Comparison of ENCODE assay signal across 8 cellular contexts in genomic region chr3:42490243-42490642, GRCh38. TPM values are rescaled to one million over a fixed set of nuclear protein-coding genes. Genes with fewer than 3 reads are reported as not detected.
DNase-seq lines count a peak whose midpoint lies in the region; ATAC-seq, FAIRE-seq and TF ChIP-seq lines count a peak whose summit lies in the region.

No MANE protein-coding gene starts in this region.

- no peaks in the 10 kb centered on the region for H3K9me3 ChIP-seq in thoracic aorta
- no peaks in the 10 kb centered on the region for H3K9me3 ChIP-seq in neuronal stem cell (replicated peaks in 1 of 2; ENCODE audit: control insufficient read depth in 2 of 2, insufficient read depth in 1 of 2, low read depth in 1 of 2, low read length in 2 of 2)

- FAIRE-seq in RCC 7860 (lab: Jason Lieb, UNC): no peak

- H4K8ac ChIP-seq in neuronal stem cell (ENCODE audit: low read depth, low read length): no peak overlapping the region

- no peak overlapping the region for H3K9ac ChIP-seq in neuronal stem cell (ENCODE audit: low read depth, low read length, poor library complexity)

- no peak overlapping the region for H4K91ac ChIP-seq in neuronal stem cell (ENCODE audit: low read depth, low read length, poor library complexity)

- DNase-seq in NCI-H748 (lab: John Stamatoyannopoulos, UW; ENCODE audit: unreplicated experiment): peak; percentile 24
- DNase-seq in NCI-H748 treated with DMSO at 0.1 percent for 48 hours (lab: John Stamatoyannopoulos, UW): no peak
- peak; percentile 35 for DNase-seq in NCI-H510A (lab: John Stamatoyannopoulos, UW)
- DNase-seq in fibroblast of the aortic adventitia (ENCODE audit: low read depth): peak; percentile 54
- DNase-seq in thoracic aorta (ENCODE audit: low spot score): no peak
- no peak for DNase-seq in RCC 7860 (ENCODE audit: low spot score)
- no peak for DNase-seq in neuronal stem cell (ENCODE audit: low spot score)

- no peak overlapping the region for H3K4me2 ChIP-seq in neuronal stem cell (ENCODE audit: insufficient read depth, low read length, poor library complexity, severe bottlenecking)

- no peak overlapping the region for H2BK15ac ChIP-seq in neuronal stem cell (ENCODE audit: low read length)

- H3K36me3 ChIP-seq in thoracic aorta (no peaks in the 10 kb centered on the region), neuronal stem cell (replicated peaks in 1 of 2; ENCODE audit: control insufficient read depth in 2 of 2, insufficient read depth in 2 of 2, low read length in 2 of 2) (no peaks in the 10 kb centered on the region)

- no peak overlapping the region for H3K14ac ChIP-seq in neuronal stem cell (ENCODE audit: low read length)

- no peak overlapping the region for H2AFZ ChIP-seq in neuronal stem cell (ENCODE audit: low read length)

- no peak overlapping the region for H2BK12ac ChIP-seq in neuronal stem cell (ENCODE audit: low read length)

- H2BK120ac ChIP-seq in neuronal stem cell (ENCODE audit: low read depth, low read length): no peak overlapping the region

- H3K23ac ChIP-seq in neuronal stem cell (ENCODE audit: low read depth, low read length, poor library complexity): no peak overlapping the region

- H3K4me3 ChIP-seq in fibroblast of the aortic adventitia (ENCODE audit: low read depth, low read length) (no peak overlapping the region), thoracic aorta (no peak overlapping the region), neuronal stem cell (ENCODE audit: low read length in 2 of 2) (no peak overlapping the region)

- H3K18ac ChIP-seq in neuronal stem cell (ENCODE audit: low read length): no peak overlapping the region

- no peaks in the 10 kb centered on the region for H3K79me1 ChIP-seq in neuronal stem cell (ENCODE audit: low read depth, low read length)

- no peak overlapping the region for H2BK5ac ChIP-seq in neuronal stem cell (ENCODE audit: low read length)

- peak overlapping the region; percentile 57 to 60 for H3K27ac ChIP-seq in thoracic aorta
- H3K27ac ChIP-seq in neuronal stem cell (replicated peaks; ENCODE audit: low read length): no peak overlapping the region

- TF ChIP-seq CTCF in fibroblast of the aortic adventitia (IDR thresholded peaks at IDR 0.05; ENCODE audit: insufficient read depth, low read length) (no peak), thoracic aorta (IDR thresholded peaks at IDR 0.05) (no peak)

- ATAC-seq in HG02885 (IDR thresholded peaks at IDR 0.05; ENCODE audit: poor library complexity, unreplicated experiment) (peak; percentile 90), thoracic aorta (ENCODE audit: insufficient number of reproducible peaks, low FRiP score, low read depth) (peak; percentile 70)

- H3K4me1 ChIP-seq in thoracic aorta (ENCODE audit: control insufficient read depth in 1 of 2, low read depth in 2 of 2) (peaks cover 15 to 38% of the 10 kb centered on the region in 2 donors), neuronal stem cell (ENCODE audit: control insufficient read depth in 2 of 2, insufficient read depth in 1 of 2, low read depth in 1 of 2, low read length in 2 of 2) (no peaks in the 10 kb centered on the region)

- WGBS in neuronal stem cell (ENCODE audit: extremely low coverage in 2 of 2, insufficient read length in 2 of 2, insufficient replicate concordance in 1 of 2), 2 donors: no CpG with 5 or more reads among the region's 5 CpGs

- no peak overlapping the region for H3K4ac ChIP-seq in neuronal stem cell (ENCODE audit: low read length)

- H2AK5ac ChIP-seq in neuronal stem cell (ENCODE audit: low read depth, low read length): no peak overlapping the region

- H3K27me3 ChIP-seq in thoracic aorta (replicated peaks; ENCODE audit: insufficient read depth) (no peaks in the 10 kb centered on the region), neuronal stem cell (ENCODE audit: control insufficient read depth in 3 of 3, insufficient read depth in 3 of 3, low read depth in 1 of 3, low read length in 3 of 3) (peaks cover 0 to 16% (median 0%) of the 10 kb centered on the region in 3 experiments)

RNA-seq across cellular contexts. Expression of gene VIPR1, which starts 12.2 kb away (rescaled TPM):
- total RNA-seq in fibroblast of the aortic adventitia (ENCODE audit: low replicate concordance) (5.6 TPM in 1 of 2 replicates, not detected in the other), thoracic aorta (10 to 100 TPM; 31.0 to 48.7 TPM)
- 1.1 TPM for polyA plus RNA-seq in neuronal stem cell (2013, experiment 1 of 2)
- 1.00 TPM for polyA plus RNA-seq in neuronal stem cell (2013, experiment 2 of 2)

Comparison
In these comparisons a context has a peak if more than half of its experiments do, and no peak if none do; other contexts are left out.
1. DNase-seq: peak in NCI-H748 (single experiment), NCI-H510A (single experiment) and fibroblast of the aortic adventitia (single experiment); none in NCI-H748 treated with DMSO at 0.1 percent for 48 hours (single experiment), thoracic aorta (single experiment), RCC 7860 (single experiment) and neuronal stem cell (single experiment).